ENCODE assay signal across 19 cellular contexts in genomic region chr2:128611421-128612320, GRCh38.
"Had no signal": no experiment of that assay in that cellular context is flagged by ENCODE, and none has a peak within 500 bp of the region (broad histone marks: within the 10 kb centered on the region; RNA-seq: fewer than 3 reads in every experiment).

No MANE protein-coding gene starts in this region.

- DNase-seq: activated CD4-positive, alpha-beta T cell treated with anti-CD3 and anti-CD28 coated beads, Interleukin-2, amount 50 U/mL, for 4 hours; activated naive CD4-positive, alpha-beta T cell treated with Interleukin-2 at 50 U/mL for 16 hours; activated naive CD8-positive, alpha-beta T cell treated with anti-CD3 and anti-CD28 coated beads, Interleukin-2, amount 50 U/mL, for 24 hours; cerebellar nuclear complex; effector CD8-positive, alpha-beta T cell; mesendoderm; stimulated activated CD4-positive, alpha-beta T cell treated with anti-CD3 and anti-CD28 coated beads, Interleukin-12 subunit alpha, Interleukin-12 subunit beta, amount 100 ng/mL, for 4 hours; stimulated activated CD4-positive, alpha-beta T cell treated with anti-CD3 and anti-CD28 coated beads, Interleukin-1b, Interleukin-23, amount 100 ng/mL, for 48 hours; stimulated activated CD8-positive, alpha-beta memory T cell treated with anti-CD3 and anti-CD28 coated beads, Interleukin-4, amount 100 ng/mL, for 48 hours; stimulated activated naive CD4-positive, alpha-beta T cell; SW 1271; thyroid gland; WERI-Rb-1 had no signal

- H3K9me3 Mint-ChIP-seq: activated naive CD8-positive, alpha-beta T cell treated with anti-CD3 and anti-CD28 coated beads, Interleukin-2, amount 50 U/mL, for 24 hours had no signal

- H3K27ac Mint-ChIP-seq: activated naive CD8-positive, alpha-beta T cell treated with anti-CD3 and anti-CD28 coated beads, Interleukin-2, amount 50 U/mL, for 24 hours; naive thymus-derived CD8-positive, alpha-beta T cell had no signal

- H3K9me3 ChIP-seq: ascending aorta, breast epithelium, esophagus muscularis mucosa, gastroesophageal sphincter, thyroid gland had no signal

- H3K36me3 Mint-ChIP-seq: naive thymus-derived CD8-positive, alpha-beta T cell had no signal

- H3K4me1 ChIP-seq: breast epithelium, esophagus muscularis mucosa, gastroesophageal sphincter, heart left ventricle had no signal

- ATAC-seq: activated naive CD8-positive, alpha-beta T cell treated with anti-CD3 and anti-CD28 coated beads, Interleukin-2, amount 50 U/mL, for 24 hours; gastroesophageal sphincter; heart left ventricle; naive thymus-derived CD8-positive, alpha-beta T cell had no signal

- H3K36me3 ChIP-seq: ascending aorta, breast epithelium, esophagus muscularis mucosa, gastroesophageal sphincter, heart left ventricle, thyroid gland, WERI-Rb-1 had no signal

- H3K27me3 ChIP-seq: ascending aorta, breast epithelium, esophagus muscularis mucosa, gastroesophageal sphincter, thyroid gland had no signal

- H3K4me3 Mint-ChIP-seq: activated naive CD8-positive, alpha-beta T cell treated with anti-CD3 and anti-CD28 coated beads, Interleukin-2, amount 50 U/mL, for 24 hours; naive thymus-derived CD8-positive, alpha-beta T cell had no signal

- H3K4me1 Mint-ChIP-seq: activated naive CD8-positive, alpha-beta T cell treated with anti-CD3 and anti-CD28 coated beads, Interleukin-2, amount 50 U/mL, for 24 hours; naive thymus-derived CD8-positive, alpha-beta T cell had no signal

- H3K27ac ChIP-seq: ascending aorta, breast epithelium, esophagus muscularis mucosa, gastroesophageal sphincter, heart left ventricle, thyroid gland, WERI-Rb-1 had no signal

- H3K4me3 ChIP-seq: ascending aorta, breast epithelium, esophagus muscularis mucosa, gastroesophageal sphincter, heart left ventricle, thyroid gland had no signal
